19 cellular contexts compared by ENCODE assay signal in the genomic region with DNA sequence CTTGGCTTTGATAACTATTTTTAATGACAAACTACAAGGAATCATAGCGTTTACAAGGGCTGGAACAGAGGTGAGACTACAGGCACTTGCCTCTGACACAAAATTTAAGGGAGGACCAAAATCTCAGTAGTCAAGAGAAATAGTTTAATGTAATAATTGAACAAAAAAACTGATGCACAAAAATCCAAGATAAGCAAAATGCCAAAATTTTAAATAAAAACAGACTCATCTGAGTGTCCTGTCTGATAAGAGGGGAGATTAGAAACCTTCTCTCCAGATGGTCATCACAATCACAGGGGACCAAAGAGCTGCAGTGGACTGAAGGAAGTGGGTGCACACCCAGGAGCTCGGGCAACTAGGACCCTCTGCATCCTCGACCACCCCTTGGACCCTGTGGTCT.
"Had no signal": no experiment of that assay in that cellular context is flagged by ENCODE, and none has a peak within 500 bp of the region (broad histone marks: within the 10 kb centered on the region; RNA-seq: fewer than 3 reads in every experiment).

No MANE protein-coding gene starts in this region.

- H3K27me3 ChIP-seq: cardiac muscle cell, heart left ventricle, right atrium auricular region, SJCRH30 had no signal

- H3K27ac ChIP-seq: SJCRH30 had no signal

- DNase-seq: activated CD4-positive, alpha-beta T cell treated with anti-CD3 and anti-CD28 coated beads, Interleukin-2, amount 10 ng/mL, durations not matched to agents 7 days and 5 days; activated CD8-positive, alpha-beta memory T cell treated with anti-CD3 and anti-CD28 coated beads, Interleukin-2, amount 10 ng/mL, durations not matched to agents 7 days and 5 days; activated CD8-positive, alpha-beta T cell treated with anti-CD3 and anti-CD28 coated beads for 36 hours; activated effector memory CD4-positive, alpha-beta T cell treated with anti-CD3 and anti-CD28 coated beads, Interleukin-2, amount 50 U/mL, for 16 hours; activated naive CD4-positive, alpha-beta T cell treated with anti-CD3 and anti-CD28 coated beads, Interleukin-2, amount 10 ng/mL, durations not matched to agents 7 days and 5 days; activated naive CD8-positive, alpha-beta T cell treated with anti-CD3 and anti-CD28 coated beads, Interleukin-2, amount 50 U/mL, for 24 hours; activated T-cell treated with anti-CD3 and anti-CD28 coated beads for 4 hours; effector CD8-positive, alpha-beta T cell; mesenchymal stem cell; naive thymus-derived CD4-positive, alpha-beta T cell; stimulated activated CD4-positive, alpha-beta T cell treated with anti-CD3 and anti-CD28 coated beads, Interleukin-12 subunit alpha, Interleukin-12 subunit beta, amount 100 ng/mL, for 4 hours; stimulated activated CD4-positive, alpha-beta T cell treated with anti-CD3 and anti-CD28 coated beads, Interleukin-4, amount 100 ng/mL, for 4 hours; T-helper 17 cell; trophoblast cell had no signal

- H3K9me3 ChIP-seq: heart left ventricle, right atrium auricular region, SJCRH30 had no signal

- H3K4me3 ChIP-seq: cardiac muscle cell, right atrium auricular region, SJCRH30 had no signal

- H3K36me3 ChIP-seq: cardiac muscle cell, heart left ventricle, right atrium auricular region, SJCRH30 had no signal

- FAIRE-seq: islet of Langerhans had no signal

- ATAC-seq: activated CD8-positive, alpha-beta memory T cell treated with anti-CD3 and anti-CD28 coated beads, Interleukin-2, amount 10 ng/mL, durations not matched to agents 7 days and 5 days; activated CD8-positive, alpha-beta T cell treated with anti-CD3 and anti-CD28 coated beads for 36 hours; activated naive CD8-positive, alpha-beta T cell treated with anti-CD3 and anti-CD28 coated beads, Interleukin-2, amount 50 U/mL, for 24 hours; naive thymus-derived CD4-positive, alpha-beta T cell; T-helper 17 cell had no signal
